ENCODE assay signal across 9 cellular contexts in the genomic region with DNA sequence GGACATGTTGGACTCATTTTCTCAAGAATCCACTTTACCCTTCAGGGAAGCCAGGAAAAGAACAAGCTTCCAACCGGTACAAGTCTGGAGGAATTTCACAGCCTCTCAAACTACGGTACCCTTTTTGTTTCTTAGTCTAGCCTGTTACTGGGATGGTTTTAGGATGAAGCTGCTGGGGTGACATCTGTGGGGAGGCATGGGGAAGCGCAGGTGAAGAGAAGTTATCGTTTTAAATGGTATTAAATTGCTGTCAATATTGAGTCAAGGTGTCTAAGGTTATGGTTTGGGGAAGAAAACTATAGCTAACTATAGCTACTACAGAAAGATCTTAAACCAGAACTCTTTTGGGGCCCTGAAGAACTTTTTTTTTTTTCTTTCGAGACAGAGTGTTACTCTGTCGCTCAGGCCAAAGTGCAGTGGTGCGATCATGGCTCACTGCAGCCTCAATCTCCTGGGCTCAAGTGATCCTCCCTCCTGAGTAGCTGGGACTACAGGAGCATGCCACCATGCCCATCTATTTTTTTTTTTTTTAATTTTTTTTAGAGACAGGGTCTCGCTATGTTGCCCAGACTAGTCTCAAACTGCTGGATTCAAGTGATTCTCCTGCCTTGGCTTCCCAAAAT.
A peak's percentile ranks its signal among the peaks of the same experiment; 100 is the strongest.
DNase-seq lines count a peak whose midpoint lies in the region; ATAC-seq and TF ChIP-seq lines count a peak whose summit lies in the region.
"Had no signal": no experiment of that assay in that cellular context is flagged by ENCODE, and none has a peak within 500 bp of the region (broad histone marks: within the 10 kb centered on the region; RNA-seq: fewer than 3 reads in every experiment).

No MANE protein-coding gene starts in this region.

- H3K4me1 ChIP-seq in HCT116 (ENCODE audit: control insufficient read depth in 1 of 2, insufficient read depth in 2 of 2, low read length in 2 of 2) = peaks cover 0 to 16% of the 10 kb centered on the region in 2 experiments; a peak in 3 of 4 replicates

- peak; percentile 47 for TF ChIP-seq RAD21 in HCT116 (IDR thresholded peaks at IDR 0.05; ENCODE audit: low read depth)

- TF ChIP-seq POLR2A in HCT116 (IDR thresholded peaks at IDR 0.05; ENCODE audit: borderline replicate concordance, extremely low read depth, insufficient read depth, insufficient read length) = no peak

- no peaks in the 10 kb centered on the region for H4K20me1 ChIP-seq in HCT116 (ENCODE audit: insufficient read depth)

- intact Hi-C loops in HCT116 (cut with micrococcal nuclease) = loop anchor here (10.0 kb wide), 1 partner anchor 102 kb away; no protein-coding TSS in a partner anchor

- H3K9me3 ChIP-seq in HCT116 (ENCODE audit: control insufficient read depth in 1 of 2, insufficient read depth in 1 of 2, low read depth in 1 of 2, low read length in 2 of 2) = no peaks in the 10 kb centered on the region

- RAD21 ChIA-PET in HCT116 (lab: Charles Lee; ENCODE audit: low non-redundant PET in 1 of 2, low total read pairs in 2 of 2, uncharacterized antibody in 2 of 2, unreplicated experiment in 2 of 2) = no interaction called here

- DNase-seq in HCT116 (ENCODE audit: low read depth, low spot score) (no peak), astrocyte of the spinal cord (ENCODE audit: low read depth, low spot score) (peak; percentile 32), inferior parietal cortex (ENCODE audit: extremely low spot score) (peak; percentile 20), RKO (ENCODE audit: low spot score) (no peak)
- no peak for DNase-seq in activated CD4-positive, alpha-beta T cell treated with anti-CD3 and anti-CD28 coated beads, Interleukin-2, amount 50 U/mL, for 48 hours
- DNase-seq: activated naive CD8-positive, alpha-beta T cell treated with anti-CD3 and anti-CD28 coated beads for 36 hours had no signal

- H3K9me2 ChIP-seq in HCT116 (ENCODE audit: insufficient read depth) = no peaks in the 10 kb centered on the region

- no peak overlapping the region for H3K9ac ChIP-seq in HCT116 (ENCODE audit: low read length)

- no peaks in the 10 kb centered on the region for H3K27me3 ChIP-seq in HCT116 (ENCODE audit: insufficient read depth, low read length)

- peak; percentile 47; the same call in 1 of the 2 replicates for ATAC-seq in HCT116
- ATAC-seq in HG02885 (IDR thresholded peaks at IDR 0.05; ENCODE audit: poor library complexity, unreplicated experiment) = no peak
- ATAC-seq in HG03442 (IDR thresholded peaks at IDR 0.05; ENCODE audit: unreplicated experiment) = no peak

- POLR2A ChIA-PET in HCT116 (lab: Charles Lee) = no interaction called here

- H3K4me3 ChIP-seq in HCT116 (replicated peaks in 1 of 2; ENCODE audit: low read depth in 1 of 2, low read length in 2 of 2) = no peak overlapping the region
- H3K4me3 ChIP-seq in astrocyte of the spinal cord (ENCODE audit: low read depth, low read length) = no peak overlapping the region
- H3K4me3 ChIP-seq in skin epidermis = peak overlapping the region in 2 of 7 experiments; percentile 9 to 20

- TF ChIP-seq CTCF in HCT116 (IDR thresholded peaks at IDR 0.05 in 2 of 3, conservative IDR thresholded peaks at IDR 0.05 in 1 of 3; ENCODE audit: borderline replicate concordance in 1 of 3, insufficient read depth in 1 of 3, low read depth in 2 of 3, low read length in 2 of 3) (peak in 2 of 3 experiments; percentile 17 to 25; a peak in 2 of 6 replicates), astrocyte of the spinal cord (IDR thresholded peaks at IDR 0.05; ENCODE audit: low read depth, low read length) (peak; percentile 32)

- CTCF ChIA-PET in HCT116 (lab: Charles Lee) = interaction anchor here (0.7 to 1.1 kb wide), 2 partner anchors 9 to 90 kb away, joined by 3 read pairs; no protein-coding TSS in a partner anchor

- H3K27ac ChIP-seq in HCT116 (ENCODE audit: low read depth, low read length) (no peak overlapping the region), skin epidermis (peak overlapping the region in 12 of 21 experiments; percentile 2 to 89 (median 58))

- H2AFZ ChIP-seq in HCT116 (ENCODE audit: low read depth, low read length, poor library complexity, severe bottlenecking) = no peak overlapping the region

- no peak overlapping the region for H3K4me2 ChIP-seq in HCT116 (ENCODE audit: low read length)

- no peaks in the 10 kb centered on the region for H3K36me3 ChIP-seq in HCT116 (ENCODE audit: control insufficient read depth in 1 of 2, insufficient read depth in 2 of 2, low read length in 2 of 2)

- H3K79me2 ChIP-seq in HCT116 (ENCODE audit: insufficient read depth, low read length) = no peaks in the 10 kb centered on the region

- BruUV-seq in HCT116 (replicated peaks; lab: Mats Ljungman, UMichigan) = no TSS peak

- in situ Hi-C loops in astrocyte of the spinal cord (cut with HindIII; ENCODE audit: low sequenced_read_pairs) = loop anchor here (25.0 kb wide), 1 partner anchor 101 kb away; no protein-coding TSS in a partner anchor

TF ChIP-seq in HCT116, 20 proteins besides CTCF, POLR2A, EP300 and RAD21:
- TF ChIP-seq YY1 (IDR thresholded peaks at IDR 0.05; ENCODE audit: extremely low read depth, insufficient replicate concordance, low read depth, low read length) (no peak), CBX3 (IDR thresholded peaks at IDR 0.05; ENCODE audit: low read depth) (no peak), ELF1 (IDR thresholded peaks at IDR 0.05; ENCODE audit: borderline replicate concordance, low read depth) (no peak), POLR2AphosphoS5 (IDR thresholded peaks at IDR 0.05; ENCODE audit: low read depth, low read length) (no peak), SP1 (IDR thresholded peaks at IDR 0.05; ENCODE audit: low read depth) (no peak), CEBPB (IDR thresholded peaks at IDR 0.05; ENCODE audit: low read depth) (no peak), JUND (IDR thresholded peaks at IDR 0.05) (no peak), SRF (IDR thresholded peaks at IDR 0.05; ENCODE audit: low read depth) (no peak), EGR1 (IDR thresholded peaks at IDR 0.05; ENCODE audit: low read depth) (no peak), EZH2 (IDR thresholded peaks at IDR 0.05) (no peak), ZFX (IDR thresholded peaks at IDR 0.05) (no peak), SIN3A (IDR thresholded peaks at IDR 0.05; ENCODE audit: low read depth) (no peak), EZH2phosphoT487 (IDR thresholded peaks at IDR 0.05; ENCODE audit: borderline replicate concordance) (no peak), TCF7L2 (IDR thresholded peaks at IDR 0.05; ENCODE audit: borderline replicate concordance, extremely low read depth, insufficient read depth, insufficient read length) (no peak), FOSL1 (IDR thresholded peaks at IDR 0.05; ENCODE audit: low read depth) (no peak), ZNF274 (IDR thresholded peaks at IDR 0.05; ENCODE audit: low read depth, low read length) (no peak)
- TF ChIP-seq, protein P1, sequence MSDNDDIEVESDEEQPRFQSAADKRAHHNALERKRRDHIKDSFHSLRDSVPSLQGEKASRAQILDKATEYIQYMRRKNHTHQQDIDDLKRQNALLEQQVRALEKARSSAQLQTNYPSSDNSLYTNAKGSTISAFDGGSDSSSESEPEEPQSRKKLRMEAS (IDR thresholded peaks at IDR 0.05) = no peak
- TF ChIP-seq, protein P2, sequence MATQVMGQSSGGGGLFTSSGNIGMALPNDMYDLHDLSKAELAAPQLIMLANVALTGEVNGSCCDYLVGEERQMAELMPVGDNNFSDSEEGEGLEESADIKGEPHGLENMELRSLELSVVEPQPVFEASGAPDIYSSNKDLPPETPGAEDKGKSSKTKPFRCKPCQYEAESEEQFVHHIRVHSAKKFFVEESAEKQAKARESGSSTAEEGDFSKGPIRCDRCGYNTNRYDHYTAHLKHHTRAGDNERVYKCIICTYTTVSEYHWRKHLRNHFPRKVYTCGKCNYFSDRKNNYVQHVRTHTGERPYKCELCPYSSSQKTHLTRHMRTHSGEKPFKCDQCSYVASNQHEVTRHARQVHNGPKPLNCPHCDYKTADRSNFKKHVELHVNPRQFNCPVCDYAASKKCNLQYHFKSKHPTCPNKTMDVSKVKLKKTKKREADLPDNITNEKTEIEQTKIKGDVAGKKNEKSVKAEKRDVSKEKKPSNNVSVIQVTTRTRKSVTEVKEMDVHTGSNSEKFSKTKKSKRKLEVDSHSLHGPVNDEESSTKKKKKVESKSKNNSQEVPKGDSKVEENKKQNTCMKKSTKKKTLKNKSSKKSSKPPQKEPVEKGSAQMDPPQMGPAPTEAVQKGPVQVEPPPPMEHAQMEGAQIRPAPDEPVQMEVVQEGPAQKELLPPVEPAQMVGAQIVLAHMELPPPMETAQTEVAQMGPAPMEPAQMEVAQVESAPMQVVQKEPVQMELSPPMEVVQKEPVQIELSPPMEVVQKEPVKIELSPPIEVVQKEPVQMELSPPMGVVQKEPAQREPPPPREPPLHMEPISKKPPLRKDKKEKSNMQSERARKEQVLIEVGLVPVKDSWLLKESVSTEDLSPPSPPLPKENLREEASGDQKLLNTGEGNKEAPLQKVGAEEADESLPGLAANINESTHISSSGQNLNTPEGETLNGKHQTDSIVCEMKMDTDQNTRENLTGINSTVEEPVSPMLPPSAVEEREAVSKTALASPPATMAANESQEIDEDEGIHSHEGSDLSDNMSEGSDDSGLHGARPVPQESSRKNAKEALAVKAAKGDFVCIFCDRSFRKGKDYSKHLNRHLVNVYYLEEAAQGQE (IDR thresholded peaks at IDR 0.05; ENCODE audit: low read depth) = no peak
- TF ChIP-seq, protein P3, sequence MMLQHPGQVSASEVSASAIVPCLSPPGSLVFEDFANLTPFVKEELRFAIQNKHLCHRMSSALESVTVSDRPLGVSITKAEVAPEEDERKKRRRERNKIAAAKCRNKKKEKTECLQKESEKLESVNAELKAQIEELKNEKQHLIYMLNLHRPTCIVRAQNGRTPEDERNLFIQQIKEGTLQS (IDR thresholded peaks at IDR 0.05) = no peak

Comparison
In these comparisons a context has a peak if more than half of its experiments do, and no peak if none do; other contexts are left out.
1. DNase-seq: peak in astrocyte of the spinal cord (single experiment) and inferior parietal cortex (single experiment); none in HCT116 (single experiment), activated CD4-positive, alpha-beta T cell treated with anti-CD3 and anti-CD28 coated beads, Interleukin-2, amount 50 U/mL, for 48 hours (0 of 2) and RKO (single experiment).